In genomic region chr4:115852767-115853091, GRCh38 we compare ENCODE assay signal across 11 cellular contexts.
"Had no signal": no experiment of that assay in that cellular context is flagged by ENCODE, and none has a peak within 500 bp of the region (broad histone marks: within the 10 kb centered on the region; RNA-seq: fewer than 3 reads in every experiment).

No MANE protein-coding gene starts in this region.

- H3K27me3 ChIP-seq: hepatocyte, tibial artery, uterus had no signal

- DNase-seq: activated CD4-positive, alpha-beta T cell treated with anti-CD3 and anti-CD28 coated beads for 1 hour; activated CD4-positive, alpha-beta T cell treated with anti-CD3 and anti-CD28 coated beads, Interleukin-2, amount 50 U/mL, for 4 hours; activated naive CD4-positive, alpha-beta T cell treated with Interleukin-2 at 50 U/mL for 16 hours; dermis blood vessel endothelial cell; naive B cell; stimulated activated naive CD4-positive, alpha-beta T cell; uterus had no signal

- H3K79me2 ChIP-seq: hepatocyte had no signal

- H3K36me3 Mint-ChIP-seq: naive B cell had no signal

- H3K27me3 Mint-ChIP-seq: activated T-helper 17 cell treated with anti-CD3 and anti-CD28 coated beads, Interleukin-2, amount 50 U/mL, for 72 hours had no signal

- FAIRE-seq: bronchial epithelial cell had no signal

- ATAC-seq: activated T-helper 17 cell treated with anti-CD3 and anti-CD28 coated beads, Interleukin-2, amount 50 U/mL, for 72 hours had no signal

- H3K4me3 Mint-ChIP-seq: activated T-helper 17 cell treated with anti-CD3 and anti-CD28 coated beads, Interleukin-2, amount 50 U/mL, for 72 hours; naive B cell had no signal

- H3K27ac Mint-ChIP-seq: activated T-helper 17 cell treated with anti-CD3 and anti-CD28 coated beads, Interleukin-2, amount 50 U/mL, for 72 hours; naive B cell had no signal

- H3K9me3 ChIP-seq: tibial artery, uterus had no signal

- H3K36me3 ChIP-seq: tibial artery, uterus had no signal

- H3K4me1 ChIP-seq: tibial artery, uterus had no signal

- H2AFZ ChIP-seq: hepatocyte had no signal

- H3K4me2 ChIP-seq: hepatocyte had no signal

- H3K27ac ChIP-seq: hepatocyte, tibial artery, uterus had no signal

- H3K9me3 Mint-ChIP-seq: activated T-helper 17 cell treated with anti-CD3 and anti-CD28 coated beads, Interleukin-2, amount 50 U/mL, for 72 hours; naive B cell had no signal

- H3K4me1 Mint-ChIP-seq: activated T-helper 17 cell treated with anti-CD3 and anti-CD28 coated beads, Interleukin-2, amount 50 U/mL, for 72 hours; naive B cell had no signal

- H3K4me3 ChIP-seq: hepatocyte, tibial artery, uterus had no signal
